Comparison of ENCODE assay signal across 25 cellular contexts in the genomic region with DNA sequence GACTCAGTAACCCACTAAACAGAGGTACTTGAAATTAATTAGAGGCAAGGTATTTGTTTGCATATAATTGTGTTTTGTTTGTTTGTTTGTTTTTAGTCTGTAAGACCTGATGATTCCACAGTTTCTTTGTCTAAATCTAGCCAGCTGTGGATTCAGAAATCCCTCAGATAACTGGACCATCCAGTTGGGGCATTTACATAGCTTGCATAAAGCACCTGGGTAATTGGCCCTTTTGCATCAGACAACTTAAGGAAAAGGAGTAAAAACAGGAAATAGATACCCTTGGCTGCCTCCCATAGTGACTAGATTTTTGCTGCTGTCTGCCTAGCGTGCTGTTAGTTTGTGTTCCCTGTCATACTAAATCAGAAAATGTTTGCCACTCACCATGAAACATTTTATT. TPM values are rescaled to one million over a fixed set of nuclear protein-coding genes. Genes with fewer than 3 reads are reported as not detected.
"Had no signal": no experiment of that assay in that cellular context is flagged by ENCODE, and none has a peak within 500 bp of the region (broad histone marks: within the 10 kb centered on the region; RNA-seq: fewer than 3 reads in every experiment).

No MANE protein-coding gene starts in this region.

- H3K4me2 ChIP-seq: PC-9 had no signal

- H3K27me3 ChIP-seq: MG63 had no signal

- ATAC-seq: activated T-cell treated with anti-CD3 and anti-CD28 coated beads, Interleukin-2, amount 50 U/mL, for 4 hours; Right ventricle myocardium inferior; T-cell had no signal

- H3K27ac ChIP-seq: PC-9, SK-N-MC had no signal

- H3K4me3 ChIP-seq: MG63, PC-9, SK-N-MC had no signal

- H3K36me3 ChIP-seq: MG63 had no signal

- FAIRE-seq: astrocyte, TTC549 had no signal

- H2AFZ ChIP-seq: PC-9 had no signal

- DNase-seq: activated CD4-positive, alpha-beta memory T cell treated with anti-CD3 and anti-CD28 coated beads for 36 hours; activated CD4-positive, alpha-beta T cell treated with anti-CD3 and anti-CD28 coated beads, Interleukin-2, amount 10 ng/mL, durations not matched to agents 7 days and 5 days; activated CD4-positive, CD25-positive, alpha-beta regulatory T cell; activated CD8-positive, alpha-beta memory T cell treated with anti-CD3 and anti-CD28 coated beads for 24 hours; activated effector memory CD4-positive, alpha-beta T cell treated with anti-CD3 and anti-CD28 coated beads, Interleukin-2, amount 50 U/mL, for 16 hours; activated naive CD4-positive, alpha-beta T cell treated with Interleukin-2 at 50 U/mL for 16 hours; activated T-cell treated with anti-CD3 and anti-CD28 coated beads, Interleukin-2, amount 50 U/mL, for 4 hours; amygdala; MG63; MV-4-11; NCI-H1092 treated with DMSO at 0.1 percent for 48 hours; NCI-H1436 treated with DMSO at 0.1 percent for 48 hours; NCI-H187 treated with DMSO at 0.1 percent for 48 hours; NCI-H2081 treated with DMSO at 0.1 percent for 48 hours; NCI-H345; NCI-H510A; NCI-H526 treated with DMSO at 0.1 percent for 48 hours; PC-9; T-cell; T-helper 2 cell; T1000 had no signal

- H3K9me3 ChIP-seq: MG63 had no signal

RNA-seq across cellular contexts. Expression of a gene that starts 46.6 kb away (rescaled TPM):
- total RNA-seq: activated CD4-positive, alpha-beta memory T cell treated with anti-CD3 and anti-CD28 coated beads for 36 hours; activated CD4-positive, alpha-beta T cell treated with anti-CD3 and anti-CD28 coated beads, Interleukin-2, amount 10 ng/mL, durations not matched to agents 7 days and 5 days; activated T-cell treated with anti-CD3 and anti-CD28 coated beads, Interleukin-2, amount 50 U/mL, for 4 hours; PC-9; T-cell had no signal
